ENCODE assay signal across 8 cellular contexts in genomic region chr15:90402230-90402629, GRCh38. TPM values are rescaled to one million over a fixed set of nuclear protein-coding genes. Genes with fewer than 3 reads are reported as not detected.
DNase-seq lines count a peak whose midpoint lies in the region; ATAC-seq and TF ChIP-seq lines count a peak whose summit lies in the region.

No MANE protein-coding gene starts in this region.

- no peak overlapping the region for H2AK5ac ChIP-seq in mesendoderm (ENCODE audit: low read length)

- no peak overlapping the region for H2BK120ac ChIP-seq in mesendoderm (ENCODE audit: low read depth, low read length)

- H2AFZ ChIP-seq in OCI-LY7 (ENCODE audit: low read length), result no peak overlapping the region

- no peak for DNase-seq in T-helper 2 cell treated with Interferon-gamma antibody and Interleukin-4, amounts not matched to agents 5 μg/mL and 100 μg/mL, for 36 hours (ENCODE audit: low spot score)
- DNase-seq in T-helper 2 cell (no peak), OCI-LY7 (ENCODE audit: low spot score) (no peak), colonic mucosa (peak; percentile 17), mesendoderm (no peak), H7 (no peak)
- no peak for DNase-seq in stimulated activated CD4-positive, alpha-beta T cell treated with anti-CD3 and anti-CD28 coated beads, Interleukin-15, amount 100 ng/mL, for 24 hours

- peaks cover 17% of the 10 kb centered on the region; the same call in 1 of the 2 replicates for H4K20me1 ChIP-seq in OCI-LY7 (ENCODE audit: insufficient read depth, low read length)

- no peaks in the 10 kb centered on the region for H3K9me3 Mint-ChIP-seq in T-helper 2 cell treated with Interferon-gamma antibody and Interleukin-4, amounts not matched to agents 5 μg/mL and 100 μg/mL, for 36 hours

- peaks cover 16% of the 10 kb centered on the region for H3K36me3 ChIP-seq in OCI-LY7 (ENCODE audit: insufficient read depth, low read length)
- H3K36me3 ChIP-seq in colonic mucosa, result no peaks in the 10 kb centered on the region
- no peaks in the 10 kb centered on the region for H3K36me3 ChIP-seq in mesendoderm (ENCODE audit: control insufficient read depth, insufficient read depth, low read length)
- no peaks in the 10 kb centered on the region for H3K36me3 ChIP-seq in H7 (replicated peaks; ENCODE audit: control insufficient read depth, insufficient read depth, low read length)

- no peak overlapping the region for H3K4ac ChIP-seq in mesendoderm (ENCODE audit: low read depth, low read length)

- TF ChIP-seq CTCF in OCI-LY7 (conservative IDR thresholded peaks at IDR 0.05; ENCODE audit: low read length) (no peak), colonic mucosa (IDR thresholded peaks at IDR 0.05) (no peak)

- H3K27me3 ChIP-seq in colonic mucosa (no peaks in the 10 kb centered on the region), mesendoderm (ENCODE audit: insufficient read depth, low read length, poor library complexity) (no peaks in the 10 kb centered on the region), H7 (ENCODE audit: control insufficient read depth, insufficient read depth, low read length) (no peaks in the 10 kb centered on the region)

- H4K5ac ChIP-seq in mesendoderm (ENCODE audit: low read length), result no peak overlapping the region

- no peaks in the 10 kb centered on the region for H3K9me3 ChIP-seq in OCI-LY7 (ENCODE audit: low read length)
- no peaks in the 10 kb centered on the region for H3K9me3 ChIP-seq in colonic mucosa

- H3K79me2 ChIP-seq in OCI-LY7 (ENCODE audit: insufficient read depth, low read depth, low read length), result peaks cover 93% of the 10 kb centered on the region
- H3K79me2 ChIP-seq in mesendoderm (ENCODE audit: control insufficient read depth, insufficient read depth, low read length), result peaks cover 60% of the 10 kb centered on the region

- peak overlapping the region; percentile 75; the same call in 1 of the 2 replicates for H3K4me2 ChIP-seq in OCI-LY7 (ENCODE audit: low read length)
- no peak overlapping the region for H3K4me2 ChIP-seq in mesendoderm (ENCODE audit: low read length)

- no peak overlapping the region for H4K8ac ChIP-seq in mesendoderm (ENCODE audit: low read depth, low read length)

- peaks cover 57% of the 10 kb centered on the region for H3K4me1 Mint-ChIP-seq in T-helper 2 cell treated with Interferon-gamma antibody and Interleukin-4, amounts not matched to agents 5 μg/mL and 100 μg/mL, for 36 hours (ENCODE audit: low read depth)

- H3K4me1 ChIP-seq in OCI-LY7 (ENCODE audit: insufficient read depth, low read length, poor library complexity, severe bottlenecking) (peaks cover 27% of the 10 kb centered on the region), colonic mucosa (peaks cover 30% of the 10 kb centered on the region), mesendoderm (ENCODE audit: control insufficient read depth, low read depth, low read length) (peaks cover 14% of the 10 kb centered on the region)

- H3K4me3 ChIP-seq in OCI-LY7 (ENCODE audit: low read depth, low read length, poor library complexity, severe bottlenecking) (no peak overlapping the region), colonic mucosa (no peak overlapping the region), mesendoderm (ENCODE audit: low read length) (no peak overlapping the region), H7 (ENCODE audit: insufficient read depth, low read depth, low read length) (no peak overlapping the region)

- no peak overlapping the region for H2BK15ac ChIP-seq in mesendoderm (replicated peaks; ENCODE audit: low read depth)

- H3K27ac Mint-ChIP-seq in T-helper 2 cell treated with Interferon-gamma antibody and Interleukin-4, amounts not matched to agents 5 μg/mL and 100 μg/mL, for 36 hours, result peak overlapping the region; percentile 95

- H2BK5ac ChIP-seq in mesendoderm (ENCODE audit: low read length), result no peak overlapping the region

- peaks cover 6% of the 10 kb centered on the region for H3K79me1 ChIP-seq in mesendoderm (ENCODE audit: low read length)

- H3K56ac ChIP-seq in mesendoderm (ENCODE audit: low read length), result peak overlapping the region; percentile 44

- intact Hi-C loops in OCI-LY7 (cut with micrococcal nuclease; ENCODE audit: unreplicated experiment), result loop anchor here (10.0 kb wide), 1 partner anchor 623 kb away; the partner anchor contains the start of gene VPS33B
- intact Hi-C loops in colonic mucosa (cut with DNase I), result no loop called here

- H3K27me3 Mint-ChIP-seq in T-helper 2 cell treated with Interferon-gamma antibody and Interleukin-4, amounts not matched to agents 5 μg/mL and 100 μg/mL, for 36 hours (ENCODE audit: low read depth), result no peaks in the 10 kb centered on the region

- H3K9ac ChIP-seq in colonic mucosa (ENCODE audit: low read depth in 2 of 2, low read length in 2 of 2), result peak overlapping the region in 1 of 2 donors; percentile 64
- peak overlapping the region; percentile 10 for H3K9ac ChIP-seq in mesendoderm (ENCODE audit: low read length)

- no peaks in the 10 kb centered on the region for H3K9me2 ChIP-seq in OCI-LY7 (ENCODE audit: insufficient read depth, low read length)

- peak overlapping the region; percentile 48 for H3K23ac ChIP-seq in mesendoderm (ENCODE audit: low read length)

- CTCF ChIA-PET in OCI-LY7 (lab: Charles Lee; ENCODE audit: unreplicated experiment), result no interaction called here

- ATAC-seq in HG03039 (IDR thresholded peaks at IDR 0.05; ENCODE audit: unreplicated experiment), result no peak

- H3K18ac ChIP-seq in mesendoderm (ENCODE audit: low read length), result peak overlapping the region; percentile 87

- no peak overlapping the region for H3K27ac ChIP-seq in OCI-LY7 (ENCODE audit: low read depth, low read length, poor library complexity, severe bottlenecking)
- H3K27ac ChIP-seq in colonic mucosa, result peak overlapping the region; percentile 87
- H3K27ac ChIP-seq in mesendoderm (ENCODE audit: low read depth, low read length), result no peak overlapping the region

- H3K36me3 Mint-ChIP-seq in T-helper 2 cell treated with Interferon-gamma antibody and Interleukin-4, amounts not matched to agents 5 μg/mL and 100 μg/mL, for 36 hours (ENCODE audit: low read depth), result peaks cover 19% of the 10 kb centered on the region

- BruUV-seq in OCI-LY7 (replicated peaks; lab: Mats Ljungman, UMichigan), result no TSS peak

- peak overlapping the region; percentile 79 for H3K4me3 Mint-ChIP-seq in T-helper 2 cell treated with Interferon-gamma antibody and Interleukin-4, amounts not matched to agents 5 μg/mL and 100 μg/mL, for 36 hours

- POLR2A ChIA-PET in OCI-LY7 (lab: Charles Lee), result interaction anchor here (1.3 to 3.1 kb wide), 4 partner anchors 14 to 30 kb away, joined by 5 to 9 read pairs (median 6); partner anchors contain the start of gene IQGAP1

RNA-seq across cellular contexts. Expression of gene IQGAP1, which starts 14.2 kb away (rescaled TPM):
- 98.7 and 147 TPM in 2 replicates for total RNA-seq in OCI-LY7 (2014; rRNA removed; shearing (Covaris generic))
- 114 and 120 TPM in 2 replicates for total RNA-seq in OCI-LY7 (2022)
- total RNA-seq in colonic mucosa, result 100 to 1,000 TPM; 210 to 243 TPM
- 126 TPM for polyA plus RNA-seq in mesendoderm (2013, experiment 1 of 2)
- 136 TPM for polyA plus RNA-seq in mesendoderm (2013, experiment 2 of 2)
- total RNA-seq in H7 (2014; rRNA removed; shearing (Covaris generic)), result 74.7 and 87.6 TPM in 2 replicates

RNA-seq across cellular contexts. Expression of gene ZNF774, which starts 50.1 kb away (rescaled TPM):
- total RNA-seq in OCI-LY7 (2014; rRNA removed; shearing (Covaris generic)), result 0.49 and 1.2 TPM in 2 replicates
- total RNA-seq in OCI-LY7 (2022) (1.3 and 1.6 TPM in 2 replicates), colonic mucosa (10 to 100 TPM; 13.7 to 13.9 TPM)
- polyA plus RNA-seq in mesendoderm (2013, experiment 1 of 2), result 0.90 TPM
- polyA plus RNA-seq in mesendoderm (2013, experiment 2 of 2), result 1.0 TPM
- 0.55 and 0.73 TPM in 2 replicates for total RNA-seq in H7 (2014; rRNA removed; shearing (Covaris generic))
